ENCODE assay signal across 2 cellular contexts in the genomic region with DNA sequence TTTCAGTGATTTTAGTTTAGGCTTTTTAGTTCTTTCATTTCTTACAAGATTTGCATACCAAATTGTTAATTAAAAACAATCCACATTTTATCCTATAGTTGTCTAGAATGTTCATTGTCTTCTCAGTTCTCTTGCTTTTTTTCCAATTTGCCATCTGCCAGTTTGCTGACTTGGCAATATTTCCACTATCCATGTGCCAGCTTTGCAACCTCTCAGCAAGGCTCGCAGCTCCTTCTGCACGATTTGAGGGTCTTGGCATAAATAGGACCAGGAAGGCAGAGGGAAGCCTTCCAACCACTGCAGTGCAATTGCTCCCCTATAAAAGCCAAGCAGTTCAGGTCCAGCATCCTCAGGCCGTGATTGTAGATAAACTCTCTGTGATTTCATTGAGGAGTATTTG.
TF ChIP-seq lines count a peak whose summit lies in the region.

No MANE protein-coding gene starts in this region.

TF ChIP-seq in GM23338, 12 proteins besides CTCF, POLR2A, EP300 and RAD21 (continued from another document and continues in another):
- TF ChIP-seq, protein P1, sequence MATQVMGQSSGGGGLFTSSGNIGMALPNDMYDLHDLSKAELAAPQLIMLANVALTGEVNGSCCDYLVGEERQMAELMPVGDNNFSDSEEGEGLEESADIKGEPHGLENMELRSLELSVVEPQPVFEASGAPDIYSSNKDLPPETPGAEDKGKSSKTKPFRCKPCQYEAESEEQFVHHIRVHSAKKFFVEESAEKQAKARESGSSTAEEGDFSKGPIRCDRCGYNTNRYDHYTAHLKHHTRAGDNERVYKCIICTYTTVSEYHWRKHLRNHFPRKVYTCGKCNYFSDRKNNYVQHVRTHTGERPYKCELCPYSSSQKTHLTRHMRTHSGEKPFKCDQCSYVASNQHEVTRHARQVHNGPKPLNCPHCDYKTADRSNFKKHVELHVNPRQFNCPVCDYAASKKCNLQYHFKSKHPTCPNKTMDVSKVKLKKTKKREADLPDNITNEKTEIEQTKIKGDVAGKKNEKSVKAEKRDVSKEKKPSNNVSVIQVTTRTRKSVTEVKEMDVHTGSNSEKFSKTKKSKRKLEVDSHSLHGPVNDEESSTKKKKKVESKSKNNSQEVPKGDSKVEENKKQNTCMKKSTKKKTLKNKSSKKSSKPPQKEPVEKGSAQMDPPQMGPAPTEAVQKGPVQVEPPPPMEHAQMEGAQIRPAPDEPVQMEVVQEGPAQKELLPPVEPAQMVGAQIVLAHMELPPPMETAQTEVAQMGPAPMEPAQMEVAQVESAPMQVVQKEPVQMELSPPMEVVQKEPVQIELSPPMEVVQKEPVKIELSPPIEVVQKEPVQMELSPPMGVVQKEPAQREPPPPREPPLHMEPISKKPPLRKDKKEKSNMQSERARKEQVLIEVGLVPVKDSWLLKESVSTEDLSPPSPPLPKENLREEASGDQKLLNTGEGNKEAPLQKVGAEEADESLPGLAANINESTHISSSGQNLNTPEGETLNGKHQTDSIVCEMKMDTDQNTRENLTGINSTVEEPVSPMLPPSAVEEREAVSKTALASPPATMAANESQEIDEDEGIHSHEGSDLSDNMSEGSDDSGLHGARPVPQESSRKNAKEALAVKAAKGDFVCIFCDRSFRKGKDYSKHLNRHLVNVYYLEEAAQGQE (IDR thresholded peaks at IDR 0.05; ENCODE audit: unreplicated experiment) = no peak
- TF ChIP-seq NANOG (IDR thresholded peaks at IDR 0.05; ENCODE audit: borderline replicate concordance) (no peak), JUNB (IDR thresholded peaks at IDR 0.05; ENCODE audit: unreplicated experiment) (no peak), ZNF114 (CRISPR knock-in tag; IDR thresholded peaks at IDR 0.05) (no peak), ZNF331 (CRISPR knock-in tag; IDR thresholded peaks at IDR 0.05; ENCODE audit: low read depth) (no peak), STAT1 (IDR thresholded peaks at IDR 0.05; ENCODE audit: unreplicated experiment) (no peak), EZH2phosphoT487 (IDR thresholded peaks at IDR 0.05; ENCODE audit: unreplicated experiment) (no peak), CREB1 (CRISPR knock-in tag; IDR thresholded peaks at IDR 0.05; ENCODE audit: low read depth) (no peak)
- TF ChIP-seq, protein P2, sequence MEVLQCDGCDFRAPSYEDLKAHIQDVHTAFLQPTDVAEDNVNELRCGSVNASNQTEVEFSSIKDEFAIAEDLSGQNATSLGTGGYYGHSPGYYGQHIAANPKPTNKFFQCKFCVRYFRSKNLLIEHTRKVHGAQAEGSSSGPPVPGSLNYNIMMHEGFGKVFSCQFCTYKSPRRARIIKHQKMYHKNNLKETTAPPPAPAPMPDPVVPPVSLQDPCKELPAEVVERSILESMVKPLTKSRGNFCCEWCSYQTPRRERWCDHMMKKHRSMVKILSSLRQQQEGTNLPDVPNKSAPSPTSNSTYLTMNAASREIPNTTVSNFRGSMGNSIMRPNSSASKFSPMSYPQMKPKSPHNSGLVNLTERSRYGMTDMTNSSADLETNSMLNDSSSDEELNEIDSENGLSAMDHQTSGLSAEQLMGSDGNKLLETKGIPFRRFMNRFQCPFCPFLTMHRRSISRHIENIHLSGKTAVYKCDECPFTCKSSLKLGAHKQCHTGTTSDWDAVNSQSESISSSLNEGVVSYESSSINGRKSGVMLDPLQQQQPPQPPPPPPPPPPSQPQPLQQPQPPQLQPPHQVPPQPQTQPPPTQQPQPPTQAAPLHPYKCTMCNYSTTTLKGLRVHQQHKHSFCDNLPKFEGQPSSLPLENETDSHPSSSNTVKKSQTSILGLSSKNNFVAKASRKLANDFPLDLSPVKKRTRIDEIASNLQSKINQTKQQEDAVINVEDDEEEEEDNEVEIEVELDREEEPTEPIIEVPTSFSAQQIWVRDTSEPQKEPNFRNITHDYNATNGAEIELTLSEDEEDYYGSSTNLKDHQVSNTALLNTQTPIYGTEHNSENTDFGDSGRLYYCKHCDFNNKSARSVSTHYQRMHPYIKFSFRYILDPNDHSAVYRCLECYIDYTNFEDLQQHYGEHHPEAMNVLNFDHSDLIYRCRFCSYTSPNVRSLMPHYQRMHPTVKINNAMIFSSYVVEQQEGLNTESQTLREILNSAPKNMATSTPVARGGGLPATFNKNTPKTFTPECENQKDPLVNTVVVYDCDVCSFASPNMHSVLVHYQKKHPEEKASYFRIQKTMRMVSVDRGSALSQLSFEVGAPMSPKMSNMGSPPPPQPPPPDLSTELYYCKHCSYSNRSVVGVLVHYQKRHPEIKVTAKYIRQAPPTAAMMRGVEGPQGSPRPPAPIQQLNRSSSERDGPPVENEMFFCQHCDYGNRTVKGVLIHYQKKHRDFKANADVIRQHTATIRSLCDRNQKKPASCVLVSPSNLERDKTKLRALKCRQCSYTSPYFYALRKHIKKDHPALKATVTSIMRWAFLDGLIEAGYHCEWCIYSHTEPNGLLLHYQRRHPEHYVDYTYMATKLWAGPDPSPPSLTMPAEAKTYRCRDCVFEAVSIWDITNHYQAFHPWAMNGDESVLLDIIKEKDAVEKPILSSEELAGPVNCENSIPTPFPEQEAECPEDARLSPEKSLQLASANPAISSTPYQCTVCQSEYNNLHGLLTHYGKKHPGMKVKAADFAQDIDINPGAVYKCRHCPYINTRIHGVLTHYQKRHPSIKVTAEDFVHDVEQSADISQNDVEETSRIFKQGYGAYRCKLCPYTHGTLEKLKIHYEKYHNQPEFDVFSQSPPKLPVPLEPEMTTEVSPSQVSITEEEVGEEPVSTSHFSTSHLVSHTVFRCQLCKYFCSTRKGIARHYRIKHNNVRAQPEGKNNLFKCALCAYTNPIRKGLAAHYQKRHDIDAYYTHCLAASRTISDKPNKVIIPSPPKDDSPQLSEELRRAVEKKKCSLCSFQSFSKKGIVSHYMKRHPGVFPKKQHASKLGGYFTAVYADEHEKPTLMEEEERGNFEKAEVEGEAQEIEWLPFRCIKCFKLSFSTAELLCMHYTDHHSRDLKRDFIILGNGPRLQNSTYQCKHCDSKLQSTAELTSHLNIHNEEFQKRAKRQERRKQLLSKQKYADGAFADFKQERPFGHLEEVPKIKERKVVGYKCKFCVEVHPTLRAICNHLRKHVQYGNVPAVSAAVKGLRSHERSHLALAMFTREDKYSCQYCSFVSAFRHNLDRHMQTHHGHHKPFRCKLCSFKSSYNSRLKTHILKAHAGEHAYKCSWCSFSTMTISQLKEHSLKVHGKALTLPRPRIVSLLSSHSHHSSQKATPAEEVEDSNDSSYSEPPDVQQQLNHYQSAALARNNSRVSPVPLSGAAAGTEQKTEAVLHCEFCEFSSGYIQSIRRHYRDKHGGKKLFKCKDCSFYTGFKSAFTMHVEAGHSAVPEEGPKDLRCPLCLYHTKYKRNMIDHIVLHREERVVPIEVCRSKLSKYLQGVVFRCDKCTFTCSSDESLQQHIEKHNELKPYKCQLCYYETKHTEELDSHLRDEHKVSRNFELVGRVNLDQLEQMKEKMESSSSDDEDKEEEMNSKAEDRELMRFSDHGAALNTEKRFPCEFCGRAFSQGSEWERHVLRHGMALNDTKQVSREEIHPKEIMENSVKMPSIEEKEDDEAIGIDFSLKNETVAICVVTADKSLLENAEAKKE (CRISPR knock-in tag; IDR thresholded peaks at IDR 0.05) = no peak
- TF ChIP-seq, protein P3, sequence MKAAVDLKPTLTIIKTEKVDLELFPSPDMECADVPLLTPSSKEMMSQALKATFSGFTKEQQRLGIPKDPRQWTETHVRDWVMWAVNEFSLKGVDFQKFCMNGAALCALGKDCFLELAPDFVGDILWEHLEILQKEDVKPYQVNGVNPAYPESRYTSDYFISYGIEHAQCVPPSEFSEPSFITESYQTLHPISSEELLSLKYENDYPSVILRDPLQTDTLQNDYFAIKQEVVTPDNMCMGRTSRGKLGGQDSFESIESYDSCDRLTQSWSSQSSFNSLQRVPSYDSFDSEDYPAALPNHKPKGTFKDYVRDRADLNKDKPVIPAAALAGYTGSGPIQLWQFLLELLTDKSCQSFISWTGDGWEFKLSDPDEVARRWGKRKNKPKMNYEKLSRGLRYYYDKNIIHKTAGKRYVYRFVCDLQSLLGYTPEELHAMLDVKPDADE (IDR thresholded peaks at IDR 0.05) = no peak

TF ChIP-seq in H1, 55 proteins besides CTCF, POLR2A, EP300 and RAD21 (continued from another document):
- TF ChIP-seq, protein P4, sequence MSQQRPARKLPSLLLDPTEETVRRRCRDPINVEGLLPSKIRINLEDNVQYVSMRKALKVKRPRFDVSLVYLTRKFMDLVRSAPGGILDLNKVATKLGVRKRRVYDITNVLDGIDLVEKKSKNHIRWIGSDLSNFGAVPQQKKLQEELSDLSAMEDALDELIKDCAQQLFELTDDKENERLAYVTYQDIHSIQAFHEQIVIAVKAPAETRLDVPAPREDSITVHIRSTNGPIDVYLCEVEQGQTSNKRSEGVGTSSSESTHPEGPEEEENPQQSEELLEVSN (IDR thresholded peaks at IDR 0.05) = no peak
- TF ChIP-seq MAFK (IDR thresholded peaks at IDR 0.05; ENCODE audit: low read depth, low read length) = peak; percentile 93
- no peak for TF ChIP-seq TCF12 (IDR thresholded peaks at IDR 0.05; ENCODE audit: low read depth, low read length)
- no peak for TF ChIP-seq SIN3A (conservative IDR thresholded peaks at IDR 0.05 in 1 of 2, IDR thresholded peaks at IDR 0.05 in 1 of 2; ENCODE audit: low read depth in 1 of 2, low read length in 2 of 2)
